Comparison of ENCODE assay signal across 10 cellular contexts in the genomic region with DNA sequence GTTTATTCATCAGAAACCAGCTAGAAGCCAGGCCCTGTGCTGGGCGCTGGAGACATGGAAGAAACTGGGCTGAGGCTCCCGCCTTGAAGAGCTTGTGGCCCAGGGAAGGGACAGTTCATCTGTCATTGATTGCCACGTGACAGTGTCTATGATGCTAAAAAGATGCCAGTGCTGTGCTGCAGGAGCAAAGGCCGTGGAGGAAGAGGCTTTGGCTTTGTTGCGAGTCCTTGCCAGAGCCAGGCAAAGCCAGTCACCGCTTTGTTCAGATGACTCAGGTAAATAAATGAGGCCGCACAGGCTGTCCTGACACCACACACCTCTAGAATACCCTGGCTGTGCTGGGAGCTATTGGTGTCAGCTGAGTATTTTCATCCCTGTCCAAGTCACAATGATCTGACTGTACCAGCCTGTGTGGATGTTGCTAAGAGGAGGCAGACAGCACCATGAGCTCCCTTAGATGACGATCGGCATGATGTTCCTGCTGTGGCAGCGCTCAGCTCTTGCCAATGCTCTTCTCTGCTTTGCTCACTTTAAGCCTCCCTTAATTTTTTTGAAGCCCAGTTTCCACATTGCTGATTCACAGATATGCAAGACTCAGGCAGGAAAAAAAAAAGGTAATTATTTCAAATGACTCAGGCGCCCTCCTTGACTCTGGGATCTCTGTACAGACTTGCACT.
DNase-seq lines count a peak whose midpoint lies in the region; ATAC-seq and TF ChIP-seq lines count a peak whose summit lies in the region.
"Had no signal": no experiment of that assay in that cellular context is flagged by ENCODE, and none has a peak within 500 bp of the region (broad histone marks: within the 10 kb centered on the region; RNA-seq: fewer than 3 reads in every experiment).

No MANE protein-coding gene starts in this region.

- H3K4me2 ChIP-seq in GM23338, result peak overlapping the region; percentile 55

- no peaks in the 10 kb centered on the region for H3K36me3 Mint-ChIP-seq in GM23338 (ENCODE audit: low read depth)
- H3K36me3 Mint-ChIP-seq: WTC11 had no signal

- H3K4me3 ChIP-seq in GM23338 (0 out of 2 replicates have a peak overlapping the region, but pooled peaks have one; percentile 17), SK-N-MC (peak overlapping the region; percentile 34; the same call in 1 of the 2 replicates), gastrocnemius medialis (no peak overlapping the region)

- no peaks in the 10 kb centered on the region for H3K79me2 ChIP-seq in GM23338 (replicated peaks; ENCODE audit: insufficient read depth)

- intact Hi-C loops in gastrocnemius medialis (cut with DNase I; ENCODE audit: low total_unique reads), result loop anchor here (5.0 kb wide), 2 partner anchors 525 to 1560 kb away; partner anchors contain the start of genes GFM1 and SSR3

- H4K20me1 ChIP-seq in GM23338 (replicated peaks; ENCODE audit: insufficient read depth), result no peaks in the 10 kb centered on the region

- TF ChIP-seq POLR2A in gastrocnemius medialis (IDR thresholded peaks at IDR 0.05), result peak in 1 of 2 donors; percentile 13

- H3K9me2 ChIP-seq in GM23338 (ENCODE audit: insufficient read depth), result no peaks in the 10 kb centered on the region

- DNase-seq in GM23338 (ENCODE audit: low spot score), result no peak
- no peak for DNase-seq in SK-N-MC (ENCODE audit: low read depth, low spot score)
- peak; percentile 85 for DNase-seq in fibroblast of peridontal ligament (ENCODE audit: extremely low read depth)
- DNase-seq in gastrocnemius medialis, result peak; percentile 44 to 48
- no peak for DNase-seq in NCI-H1092 (lab: John Stamatoyannopoulos, UW)
- DNase-seq in retina, result no peak
- DNase-seq: NCI-H1417 had no signal

- no peaks in the 10 kb centered on the region for H3K9me3 ChIP-seq in SK-N-MC (ENCODE audit: low read depth, low read length)
- no peaks in the 10 kb centered on the region for H3K9me3 ChIP-seq in gastrocnemius medialis

- no peaks in the 10 kb centered on the region; the same call in 1 of the 2 replicates for H3K4me1 ChIP-seq in GM23338 (ENCODE audit: insufficient read depth)
- H3K4me1 ChIP-seq in gastrocnemius medialis, result peaks cover 25 to 33% of the 10 kb centered on the region in 2 donors

- H3K9me3 Mint-ChIP-seq in GM23338, result no peaks in the 10 kb centered on the region
- H3K9me3 Mint-ChIP-seq: WTC11 had no signal

- H3K27ac Mint-ChIP-seq in GM23338, result no peak overlapping the region
- H3K27ac Mint-ChIP-seq: WTC11 had no signal

- H3F3A ChIP-seq in GM23338 (replicated peaks; ENCODE audit: low read depth), result no peaks in the 10 kb centered on the region

- in situ Hi-C loops in gastrocnemius medialis (cut with MboI; ENCODE audit: low sequenced_read_pairs in 4 of 4), result loop anchor here (5.0 to 25.0 kb wide), 9 partner anchors 52 to 920 kb away; partner anchors contain the start of genes LEKR1 (in 2 of the 4), SSR3 (in 2 of the 4) and TIPARP (in 1 of the 4)

- H3K27me3 ChIP-seq in GM23338 (ENCODE audit: insufficient read depth), result no peaks in the 10 kb centered on the region
- H3K27me3 ChIP-seq in gastrocnemius medialis, result no peaks in the 10 kb centered on the region

- no peak overlapping the region for H3K4me3 Mint-ChIP-seq in GM23338

- peak overlapping the region; percentile 34 for H3K9ac ChIP-seq in SK-N-MC (ENCODE audit: insufficient read length)

- H2AFZ ChIP-seq in GM23338, result peak overlapping the region; percentile 82

- peaks cover 2% of the 10 kb centered on the region for H3K27me3 Mint-ChIP-seq in GM23338 (ENCODE audit: insufficient read depth, low read depth, poor library complexity)

- H3K36me3 ChIP-seq in GM23338 (ENCODE audit: insufficient read depth) (no peaks in the 10 kb centered on the region), SK-N-MC (ENCODE audit: insufficient read depth, low read length) (no peaks in the 10 kb centered on the region), gastrocnemius medialis (no peaks in the 10 kb centered on the region)

- ATAC-seq in GM23338 (no peak), gastrocnemius medialis (peak; percentile 25 to 65), GM21717 (IDR thresholded peaks at IDR 0.05; ENCODE audit: unreplicated experiment) (no peak), HG03521 (IDR thresholded peaks at IDR 0.05; ENCODE audit: unreplicated experiment) (no peak)

- H3K4me1 Mint-ChIP-seq in GM23338, result peaks cover 21% of the 10 kb centered on the region

- H3K27ac ChIP-seq in GM23338 (ENCODE audit: low read depth), result no peak overlapping the region
- no peak overlapping the region for H3K27ac ChIP-seq in SK-N-MC
- H3K27ac ChIP-seq in gastrocnemius medialis, result peak overlapping the region; percentile 20 to 75 (median 64)

- TF ChIP-seq CTCF in GM23338 (conservative IDR thresholded peaks at IDR 0.05; ENCODE audit: low read depth in 2 of 2), result no peak
- TF ChIP-seq CTCF in gastrocnemius medialis (IDR thresholded peaks at IDR 0.05 in 4 of 5, conservative IDR thresholded peaks at IDR 0.05 in 1 of 5), result no peak

TF ChIP-seq in GM23338, 12 proteins besides CTCF, POLR2A, EP300 and RAD21:
- TF ChIP-seq JUNB (IDR thresholded peaks at IDR 0.05; ENCODE audit: unreplicated experiment) (no peak), ZNF114 (CRISPR knock-in tag; IDR thresholded peaks at IDR 0.05) (no peak), ZNF331 (CRISPR knock-in tag; IDR thresholded peaks at IDR 0.05; ENCODE audit: low read depth) (no peak), REST (IDR thresholded peaks at IDR 0.05; ENCODE audit: unreplicated experiment) (no peak), POLR2AphosphoS5 (IDR thresholded peaks at IDR 0.05; ENCODE audit: low read depth) (no peak)

Comparison
In these comparisons a context has a peak if more than half of its experiments do, and no peak if none do; other contexts are left out.
1. ATAC-seq: peak in gastrocnemius medialis (2 of 2); none in GM23338 (single experiment), GM21717 (single experiment) and HG03521 (single experiment).
2. DNase-seq: peak in fibroblast of peridontal ligament (single experiment) and gastrocnemius medialis (2 of 2); none in GM23338 (single experiment), SK-N-MC (single experiment), NCI-H1092 (single experiment) and retina (single experiment).
3. H3K27ac ChIP-seq: peak in gastrocnemius medialis (4 of 4); none in GM23338 (single experiment) and SK-N-MC (single experiment).
4. H3K4me3 ChIP-seq: peak in GM23338 (single experiment) and SK-N-MC (single experiment); none in gastrocnemius medialis (0 of 4).